Comparison of ENCODE assay signal across 1 cellular context in the genomic region with DNA sequence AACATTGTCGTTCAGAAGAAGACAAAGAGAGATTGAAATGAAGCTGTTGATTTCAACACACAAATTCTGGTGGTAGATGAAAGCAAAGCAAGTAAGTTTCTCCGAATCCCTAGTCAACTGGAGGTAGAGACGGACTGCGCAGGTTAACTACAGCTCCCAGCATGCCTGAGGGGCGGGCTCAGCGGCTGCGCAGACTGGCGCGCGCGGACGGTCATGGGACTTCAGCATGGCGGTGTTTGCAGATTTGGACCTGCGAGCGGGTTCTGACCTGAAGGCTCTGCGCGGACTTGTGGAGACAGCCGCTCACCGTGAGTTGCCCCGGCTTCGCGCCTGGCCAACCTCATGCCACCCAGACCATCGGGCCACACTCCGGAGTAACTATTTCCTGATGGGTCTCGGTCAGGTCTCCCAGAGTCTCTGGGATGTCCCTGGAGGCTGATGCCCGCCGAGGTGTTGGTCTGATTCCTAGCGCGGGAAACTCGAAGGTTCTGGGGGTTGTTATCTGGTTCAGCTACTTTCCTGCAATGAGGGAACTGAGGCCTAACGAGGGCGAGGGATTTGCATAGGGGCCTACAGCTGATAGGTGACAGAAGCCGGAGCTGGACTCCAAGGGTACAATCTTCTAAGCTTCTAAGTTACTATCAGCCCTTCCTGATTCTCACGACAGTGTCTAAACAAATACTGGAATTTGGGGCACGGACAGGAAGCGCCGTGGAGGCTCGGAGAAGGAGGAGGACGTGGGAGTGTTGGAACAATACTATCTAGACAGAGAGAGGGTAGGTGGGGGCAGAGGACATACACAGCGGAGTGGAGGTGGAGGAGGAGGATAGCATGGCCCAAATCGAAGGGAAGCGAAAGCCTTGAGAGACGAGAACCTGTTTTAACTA.
TF ChIP-seq lines count a peak whose summit lies in the region.

Gene RPP30 (plus strand): TSS at position 214 of the 887 bp plus-strand sequence. CDS start 13 bp downstream, at position 227.

TF ChIP-seq in HepG2, 621 proteins besides CTCF, POLR2A, EP300 and RAD21 (continued from another document and continues in another):
- TF ChIP-seq, protein P1, sequence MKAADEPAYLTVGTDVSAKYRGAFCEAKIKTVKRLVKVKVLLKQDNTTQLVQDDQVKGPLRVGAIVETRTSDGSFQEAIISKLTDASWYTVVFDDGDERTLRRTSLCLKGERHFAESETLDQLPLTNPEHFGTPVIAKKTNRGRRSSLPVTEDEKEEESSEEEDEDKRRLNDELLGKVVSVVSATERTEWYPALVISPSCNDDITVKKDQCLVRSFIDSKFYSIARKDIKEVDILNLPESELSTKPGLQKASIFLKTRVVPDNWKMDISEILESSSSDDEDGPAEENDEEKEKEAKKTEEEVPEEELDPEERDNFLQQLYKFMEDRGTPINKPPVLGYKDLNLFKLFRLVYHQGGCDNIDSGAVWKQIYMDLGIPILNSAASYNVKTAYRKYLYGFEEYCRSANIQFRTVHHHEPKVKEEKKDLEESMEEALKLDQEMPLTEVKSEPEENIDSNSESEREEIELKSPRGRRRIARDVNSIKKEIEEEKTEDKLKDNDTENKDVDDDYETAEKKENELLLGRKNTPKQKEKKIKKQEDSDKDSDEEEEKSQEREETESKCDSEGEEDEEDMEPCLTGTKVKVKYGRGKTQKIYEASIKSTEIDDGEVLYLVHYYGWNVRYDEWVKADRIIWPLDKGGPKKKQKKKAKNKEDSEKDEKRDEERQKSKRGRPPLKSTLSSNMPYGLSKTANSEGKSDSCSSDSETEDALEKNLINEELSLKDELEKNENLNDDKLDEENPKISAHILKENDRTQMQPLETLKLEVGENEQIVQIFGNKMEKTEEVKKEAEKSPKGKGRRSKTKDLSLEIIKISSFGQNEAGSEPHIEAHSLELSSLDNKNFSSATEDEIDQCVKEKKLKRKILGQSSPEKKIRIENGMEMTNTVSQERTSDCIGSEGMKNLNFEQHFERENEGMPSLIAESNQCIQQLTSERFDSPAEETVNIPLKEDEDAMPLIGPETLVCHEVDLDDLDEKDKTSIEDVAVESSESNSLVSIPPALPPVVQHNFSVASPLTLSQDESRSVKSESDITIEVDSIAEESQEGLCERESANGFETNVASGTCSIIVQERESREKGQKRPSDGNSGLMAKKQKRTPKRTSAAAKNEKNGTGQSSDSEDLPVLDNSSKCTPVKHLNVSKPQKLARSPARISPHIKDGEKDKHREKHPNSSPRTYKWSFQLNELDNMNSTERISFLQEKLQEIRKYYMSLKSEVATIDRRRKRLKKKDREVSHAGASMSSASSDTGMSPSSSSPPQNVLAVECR (CRISPR knock-in tag; IDR thresholded peaks at IDR 0.05; ENCODE audit: borderline replicate concordance), result peak; percentile 78
- TF ChIP-seq ARNT (IDR thresholded peaks at IDR 0.05), result no peak
- TF ChIP-seq YY1 (IDR thresholded peaks at IDR 0.05; ENCODE audit: insufficient read depth, insufficient replicate concordance, low read depth, low read length), result peak; percentile 93
- TF ChIP-seq PAX8 (CRISPR knock-in tag; IDR thresholded peaks at IDR 0.05; ENCODE audit: borderline replicate concordance), result no peak
- no peak for TF ChIP-seq EZH2 (conservative IDR thresholded peaks at IDR 0.05; ENCODE audit: low read depth, low read length)
- TF ChIP-seq TSC22D2 (CRISPR knock-in tag; IDR thresholded peaks at IDR 0.05; ENCODE audit: borderline replicate concordance), result peak; percentile 25; the same call in 1 of the 2 replicates
- no peak for TF ChIP-seq ZNF879 (CRISPR knock-in tag; IDR thresholded peaks at IDR 0.05)
- no peak for TF ChIP-seq MIER2 (CRISPR knock-in tag; IDR thresholded peaks at IDR 0.05)
- TF ChIP-seq ASH2L (IDR thresholded peaks at IDR 0.05; ENCODE audit: insufficient read length, low read depth, low read length), result peak; percentile 84
- TF ChIP-seq, protein P2, sequence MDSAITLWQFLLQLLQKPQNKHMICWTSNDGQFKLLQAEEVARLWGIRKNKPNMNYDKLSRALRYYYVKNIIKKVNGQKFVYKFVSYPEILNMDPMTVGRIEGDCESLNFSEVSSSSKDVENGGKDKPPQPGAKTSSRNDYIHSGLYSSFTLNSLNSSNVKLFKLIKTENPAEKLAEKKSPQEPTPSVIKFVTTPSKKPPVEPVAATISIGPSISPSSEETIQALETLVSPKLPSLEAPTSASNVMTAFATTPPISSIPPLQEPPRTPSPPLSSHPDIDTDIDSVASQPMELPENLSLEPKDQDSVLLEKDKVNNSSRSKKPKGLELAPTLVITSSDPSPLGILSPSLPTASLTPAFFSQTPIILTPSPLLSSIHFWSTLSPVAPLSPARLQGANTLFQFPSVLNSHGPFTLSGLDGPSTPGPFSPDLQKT (CRISPR knock-in tag; IDR thresholded peaks at IDR 0.05; ENCODE audit: borderline replicate concordance), result no peak
- TF ChIP-seq STAT6 (CRISPR knock-in tag; IDR thresholded peaks at IDR 0.05; ENCODE audit: borderline replicate concordance), result no peak
- TF ChIP-seq JUND (CRISPR knock-in tag; IDR thresholded peaks at IDR 0.05), result no peak
- TF ChIP-seq ZNF260 (CRISPR knock-in tag; IDR thresholded peaks at IDR 0.05; ENCODE audit: borderline replicate concordance, low read depth), result 0 out of 2 replicates have a peak, but pooled peaks have one; percentile 58
- no peak for TF ChIP-seq ZNF569 (CRISPR knock-in tag; IDR thresholded peaks at IDR 0.05; ENCODE audit: borderline replicate concordance)
- TF ChIP-seq NR1H2 (CRISPR knock-in tag; IDR thresholded peaks at IDR 0.05; ENCODE audit: borderline replicate concordance, low read depth), result no peak
- peak; percentile 48; the same call in 1 of the 2 replicates for TF ChIP-seq KMT2A (CRISPR knock-in tag; IDR thresholded peaks at IDR 0.05)
- TF ChIP-seq KDM5B (CRISPR knock-in tag; IDR thresholded peaks at IDR 0.05; ENCODE audit: borderline replicate concordance), result peak; percentile 45; the same call in 1 of the 2 replicates
- TF ChIP-seq, protein P3, sequence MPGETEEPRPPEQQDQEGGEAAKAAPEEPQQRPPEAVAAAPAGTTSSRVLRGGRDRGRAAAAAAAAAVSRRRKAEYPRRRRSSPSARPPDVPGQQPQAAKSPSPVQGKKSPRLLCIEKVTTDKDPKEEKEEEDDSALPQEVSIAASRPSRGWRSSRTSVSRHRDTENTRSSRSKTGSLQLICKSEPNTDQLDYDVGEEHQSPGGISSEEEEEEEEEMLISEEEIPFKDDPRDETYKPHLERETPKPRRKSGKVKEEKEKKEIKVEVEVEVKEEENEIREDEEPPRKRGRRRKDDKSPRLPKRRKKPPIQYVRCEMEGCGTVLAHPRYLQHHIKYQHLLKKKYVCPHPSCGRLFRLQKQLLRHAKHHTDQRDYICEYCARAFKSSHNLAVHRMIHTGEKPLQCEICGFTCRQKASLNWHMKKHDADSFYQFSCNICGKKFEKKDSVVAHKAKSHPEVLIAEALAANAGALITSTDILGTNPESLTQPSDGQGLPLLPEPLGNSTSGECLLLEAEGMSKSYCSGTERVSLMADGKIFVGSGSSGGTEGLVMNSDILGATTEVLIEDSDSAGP (CRISPR knock-in tag; IDR thresholded peaks at IDR 0.05; ENCODE audit: borderline replicate concordance), result peak; percentile 58; the same call in 1 of the 2 replicates
- no peak for TF ChIP-seq ZNF230 (CRISPR knock-in tag; IDR thresholded peaks at IDR 0.05)
- 0 out of 2 replicates have a peak, but pooled peaks have one; percentile 76 for TF ChIP-seq ZFP82 (CRISPR knock-in tag; IDR thresholded peaks at IDR 0.05; ENCODE audit: borderline replicate concordance)
- peak; percentile 98 for TF ChIP-seq ZNF143 (CRISPR knock-in tag; IDR thresholded peaks at IDR 0.05)
- TF ChIP-seq, protein P4, sequence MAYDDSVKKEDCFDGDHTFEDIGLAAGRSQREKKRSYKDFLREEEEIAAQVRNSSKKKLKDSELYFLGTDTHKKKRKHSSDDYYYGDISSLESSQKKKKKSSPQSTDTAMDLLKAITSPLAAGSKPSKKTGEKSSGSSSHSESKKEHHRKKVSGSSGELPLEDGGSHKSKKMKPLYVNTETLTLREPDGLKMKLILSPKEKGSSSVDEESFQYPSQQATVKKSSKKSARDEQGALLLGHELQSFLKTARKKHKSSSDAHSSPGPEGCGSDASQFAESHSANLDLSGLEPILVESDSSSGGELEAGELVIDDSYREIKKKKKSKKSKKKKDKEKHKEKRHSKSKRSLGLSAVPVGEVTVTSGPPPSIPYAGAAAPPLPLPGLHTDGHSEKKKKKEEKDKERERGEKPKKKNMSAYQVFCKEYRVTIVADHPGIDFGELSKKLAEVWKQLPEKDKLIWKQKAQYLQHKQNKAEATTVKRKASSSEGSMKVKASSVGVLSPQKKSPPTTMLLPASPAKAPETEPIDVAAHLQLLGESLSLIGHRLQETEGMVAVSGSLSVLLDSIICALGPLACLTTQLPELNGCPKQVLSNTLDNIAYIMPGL (CRISPR knock-in tag; IDR thresholded peaks at IDR 0.05; ENCODE audit: borderline replicate concordance in 1 of 2, low read depth in 1 of 2), result peak in 1 of 2 experiments; percentile 63; a peak in 1 of 4 replicates
- peak; percentile 9 for TF ChIP-seq SKI (IDR thresholded peaks at IDR 0.05; ENCODE audit: partially characterized antibody)
- peak; percentile 58; the same call in 1 of the 2 replicates for TF ChIP-seq NR2C2 (CRISPR knock-in tag; IDR thresholded peaks at IDR 0.05; ENCODE audit: borderline replicate concordance)
- 0 out of 2 replicates have a peak, but pooled peaks have one; percentile 36 for TF ChIP-seq CC2D1A (CRISPR knock-in tag; IDR thresholded peaks at IDR 0.05)
- TF ChIP-seq ZNF83 (CRISPR knock-in tag; IDR thresholded peaks at IDR 0.05; ENCODE audit: borderline replicate concordance), result 0 out of 2 replicates have a peak, but pooled peaks have one; percentile 51
- peak; percentile 86; the same call in 1 of the 2 replicates for TF ChIP-seq ZNF670 (CRISPR knock-in tag; IDR thresholded peaks at IDR 0.05; ENCODE audit: borderline replicate concordance)
- no peak for TF ChIP-seq ZNF713 (CRISPR knock-in tag; IDR thresholded peaks at IDR 0.05)
- TF ChIP-seq ZNF75D (CRISPR knock-in tag; IDR thresholded peaks at IDR 0.05; ENCODE audit: borderline replicate concordance), result no peak
- peak; percentile 99 for TF ChIP-seq THAP11 (CRISPR knock-in tag; IDR thresholded peaks at IDR 0.05)
- peak; percentile 68 for TF ChIP-seq HOXA3 (CRISPR knock-in tag; IDR thresholded peaks at IDR 0.05)
- no peak for TF ChIP-seq CAMTA2 (CRISPR knock-in tag; IDR thresholded peaks at IDR 0.05; ENCODE audit: borderline replicate concordance)
- peak; percentile 63; the same call in 1 of the 2 replicates for TF ChIP-seq ZBTB42 (CRISPR knock-in tag; IDR thresholded peaks at IDR 0.05)
- TF ChIP-seq ZBTB7B (CRISPR knock-in tag; IDR thresholded peaks at IDR 0.05), result no peak
- 0 out of 2 replicates have a peak, but pooled peaks have one; percentile 59 for TF ChIP-seq ZNF337 (CRISPR knock-in tag; IDR thresholded peaks at IDR 0.05; ENCODE audit: borderline replicate concordance, low read depth)
- TF ChIP-seq ZNF44 (CRISPR knock-in tag; IDR thresholded peaks at IDR 0.05), result no peak
- TF ChIP-seq POLR2G (IDR thresholded peaks at IDR 0.05; ENCODE audit: low read depth, low read length), result peak; percentile 80
- TF ChIP-seq YEATS2 (CRISPR knock-in tag; IDR thresholded peaks at IDR 0.05; ENCODE audit: borderline replicate concordance), result peak; percentile 73
- TF ChIP-seq ZNF430 (CRISPR knock-in tag; IDR thresholded peaks at IDR 0.05), result no peak
- TF ChIP-seq MXD4 (CRISPR knock-in tag; IDR thresholded peaks at IDR 0.05), result 0 out of 2 replicates have a peak, but pooled peaks have one; percentile 34
- peak; percentile 35 for TF ChIP-seq JARID2 (CRISPR knock-in tag; IDR thresholded peaks at IDR 0.05; ENCODE audit: insufficient replicate concordance)
- no peak for TF ChIP-seq ZNF589 (CRISPR knock-in tag; conservative IDR thresholded peaks at IDR 0.05)
- peak; percentile 32 for TF ChIP-seq ZNF883 (CRISPR knock-in tag; IDR thresholded peaks at IDR 0.05; ENCODE audit: not compliant biosample characterization)
- TF ChIP-seq DZIP1 (CRISPR knock-in tag; IDR thresholded peaks at IDR 0.05), result peak; percentile 85
- TF ChIP-seq, protein P5, sequence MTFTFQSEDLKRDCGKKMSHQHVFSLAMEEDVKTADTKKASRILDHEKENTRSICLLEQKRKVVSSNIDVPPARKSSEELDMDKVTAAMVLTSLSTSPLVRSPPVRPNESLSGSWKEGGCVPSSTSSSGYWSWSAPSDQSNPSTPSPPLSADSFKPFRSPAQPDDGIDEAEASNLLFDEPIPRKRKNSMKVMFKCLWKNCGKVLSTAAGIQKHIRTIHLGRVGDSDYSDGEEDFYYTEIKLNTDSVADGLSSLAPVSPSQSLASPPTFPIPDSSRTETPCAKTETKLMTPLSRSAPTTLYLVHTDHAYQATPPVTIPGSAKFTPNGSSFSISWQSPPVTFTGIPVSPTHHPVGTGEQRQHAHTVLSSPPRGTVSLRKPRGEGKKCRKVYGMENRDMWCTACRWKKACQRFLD (CRISPR knock-in tag; IDR thresholded peaks at IDR 0.05; ENCODE audit: borderline replicate concordance), result no peak
